10 cellular contexts compared by ENCODE assay signal in genomic region chr5:60340965-60341471, GRCh38.
DNase-seq lines count a peak whose midpoint lies in the region; ATAC-seq and TF ChIP-seq lines count a peak whose summit lies in the region.
"Had no signal": no experiment of that assay in that cellular context is flagged by ENCODE, and none has a peak within 500 bp of the region (broad histone marks: within the 10 kb centered on the region; RNA-seq: fewer than 3 reads in every experiment).

No MANE protein-coding gene starts in this region.

- intact Hi-C loops in dorsolateral prefrontal cortex (cut with DNase I): no loop called here

- no peaks in the 10 kb centered on the region for H3K27me3 ChIP-seq in dorsolateral prefrontal cortex

- TF ChIP-seq CTCF in LNCaP clone FGC (IDR thresholded peaks at IDR 0.05; ENCODE audit: control insufficient read depth, extremely low read depth, insufficient read depth): 0 out of 2 replicates have a peak, but pooled peaks have one; percentile 6
- no peak for TF ChIP-seq CTCF in dorsolateral prefrontal cortex (IDR thresholded peaks at IDR 0.05 in 54 of 56, conservative IDR thresholded peaks at IDR 0.05 in 2 of 56; ENCODE audit: low read depth in 1 of 56, partially characterized antibody in 56 of 56)

- H3K27ac ChIP-seq in dorsolateral prefrontal cortex: peak overlapping the region in 18 of 59 donors; percentile 1 to 87 (median 80)

- DNase-seq in LNCaP clone FGC (ENCODE audit: low read depth) (no peak), medulla oblongata (ENCODE audit: extremely low spot score) (peak; percentile 16), dorsolateral prefrontal cortex (no peak), mesenteric fat pad (ENCODE audit: low spot score) (no peak)
- DNase-seq in activated naive CD4-positive, alpha-beta T cell treated with Interleukin-2 at 50 U/mL for 16 hours: no peak
- DNase-seq: erythroblast, natural killer cell had no signal

- H3K4me3 ChIP-seq in LNCaP clone FGC (ENCODE audit: low read depth, low read length) (no peak overlapping the region), dorsolateral prefrontal cortex (no peak overlapping the region)
- H3K4me3 ChIP-seq: smooth muscle cell had no signal

- ATAC-seq in GM18520 (IDR thresholded peaks at IDR 0.05; ENCODE audit: unreplicated experiment) (peak; percentile 67), GM21737 (IDR thresholded peaks at IDR 0.05; ENCODE audit: unreplicated experiment) (peak; percentile 58)
- ATAC-seq: natural killer cell had no signal
